Comparison of ENCODE assay signal across 4 cellular contexts in genomic region chr9:130989891-130990290, GRCh38.
TF ChIP-seq lines count a peak whose summit lies in the region.

No MANE protein-coding gene starts in this region.

TF ChIP-seq in SK-N-SH, 30 proteins besides CTCF, POLR2A, EP300 and RAD21:
- TF ChIP-seq, protein P1, sequence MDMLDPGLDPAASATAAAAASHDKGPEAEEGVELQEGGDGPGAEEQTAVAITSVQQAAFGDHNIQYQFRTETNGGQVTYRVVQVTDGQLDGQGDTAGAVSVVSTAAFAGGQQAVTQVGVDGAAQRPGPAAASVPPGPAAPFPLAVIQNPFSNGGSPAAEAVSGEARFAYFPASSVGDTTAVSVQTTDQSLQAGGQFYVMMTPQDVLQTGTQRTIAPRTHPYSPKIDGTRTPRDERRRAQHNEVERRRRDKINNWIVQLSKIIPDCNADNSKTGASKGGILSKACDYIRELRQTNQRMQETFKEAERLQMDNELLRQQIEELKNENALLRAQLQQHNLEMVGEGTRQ (IDR thresholded peaks at IDR 0.05; ENCODE audit: borderline replicate concordance, low read depth, low read length): no peak
- TF ChIP-seq MAX (IDR thresholded peaks at IDR 0.05; ENCODE audit: low read depth) (no peak), SIN3A (IDR thresholded peaks at IDR 0.05; ENCODE audit: borderline replicate concordance, low read depth, low read length) (no peak), EZH2phosphoT487 (IDR thresholded peaks at IDR 0.05; ENCODE audit: borderline replicate concordance, low read depth) (no peak), NRF1 (IDR thresholded peaks at IDR 0.05; ENCODE audit: low read depth, low read length) (no peak), RCOR1 (IDR thresholded peaks at IDR 0.05; ENCODE audit: low read length) (no peak), RFX5 (IDR thresholded peaks at IDR 0.05; ENCODE audit: low read length) (no peak), JUND (IDR thresholded peaks at IDR 0.05) (no peak), ELF1 (IDR thresholded peaks at IDR 0.05) (no peak), MXI1 (IDR thresholded peaks at IDR 0.05; ENCODE audit: low read depth, low read length) (no peak), GABPA (IDR thresholded peaks at IDR 0.05; ENCODE audit: low read depth) (no peak), FOXM1 (IDR thresholded peaks at IDR 0.05; ENCODE audit: low read depth) (no peak)
- TF ChIP-seq, protein P2, sequence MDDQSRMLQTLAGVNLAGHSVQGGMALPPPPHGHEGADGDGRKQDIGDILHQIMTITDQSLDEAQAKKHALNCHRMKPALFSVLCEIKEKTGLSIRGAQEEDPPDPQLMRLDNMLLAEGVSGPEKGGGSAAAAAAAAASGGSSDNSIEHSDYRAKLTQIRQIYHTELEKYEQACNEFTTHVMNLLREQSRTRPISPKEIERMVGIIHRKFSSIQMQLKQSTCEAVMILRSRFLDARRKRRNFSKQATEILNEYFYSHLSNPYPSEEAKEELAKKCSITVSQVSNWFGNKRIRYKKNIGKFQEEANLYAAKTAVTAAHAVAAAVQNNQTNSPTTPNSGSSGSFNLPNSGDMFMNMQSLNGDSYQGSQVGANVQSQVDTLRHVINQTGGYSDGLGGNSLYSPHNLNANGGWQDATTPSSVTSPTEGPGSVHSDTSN (IDR thresholded peaks at IDR 0.05): no peak

TF ChIP-seq in SK-N-SH treated with all-trans-retinoic acid at 6 μM for 48 hours, 23 proteins besides CTCF, POLR2A, EP300 and RAD21 (continues in another document):
- TF ChIP-seq ISL1 (CRISPR knock-in tag; IDR thresholded peaks at IDR 0.05) (no peak), CREB5 (CRISPR knock-in tag; IDR thresholded peaks at IDR 0.05; ENCODE audit: low read depth) (no peak), TOX (CRISPR knock-in tag; IDR thresholded peaks at IDR 0.05; ENCODE audit: borderline replicate concordance) (no peak), OSR1 (CRISPR knock-in tag; IDR thresholded peaks at IDR 0.05) (no peak), GLIS3 (CRISPR knock-in tag; IDR thresholded peaks at IDR 0.05) (no peak), BACH2 (CRISPR knock-in tag; IDR thresholded peaks at IDR 0.05; ENCODE audit: borderline replicate concordance) (no peak), CSRNP3 (CRISPR knock-in tag; IDR thresholded peaks at IDR 0.05) (no peak), TSHZ2 (CRISPR knock-in tag; IDR thresholded peaks at IDR 0.05) (no peak), ZNF70 (CRISPR knock-in tag; IDR thresholded peaks at IDR 0.05) (no peak), PPARA (CRISPR knock-in tag; IDR thresholded peaks at IDR 0.05; ENCODE audit: borderline replicate concordance) (no peak)

TF ChIP-seq in IMR-90, 13 proteins besides CTCF, POLR2A, EP300 and RAD21:
- no peak for TF ChIP-seq NFE2L2 (IDR thresholded peaks at IDR 0.05; ENCODE audit: low read depth, low read length)
- no peak for TF ChIP-seq SMC3 (IDR thresholded peaks at IDR 0.05; ENCODE audit: low read depth, low read length)
- TF ChIP-seq MXI1 (IDR thresholded peaks at IDR 0.05; ENCODE audit: borderline replicate concordance, low read depth, low read length): no peak
- TF ChIP-seq RFX5 (IDR thresholded peaks at IDR 0.05; ENCODE audit: low read depth, low read length): no peak
- TF ChIP-seq BHLHE40 (IDR thresholded peaks at IDR 0.05; ENCODE audit: low read depth, low read length): no peak
- TF ChIP-seq CEBPB (IDR thresholded peaks at IDR 0.05; ENCODE audit: low read depth, low read length): no peak
- no peak for TF ChIP-seq FOS (IDR thresholded peaks at IDR 0.05; ENCODE audit: low read depth, low read length)
- TF ChIP-seq MAZ (IDR thresholded peaks at IDR 0.05; ENCODE audit: borderline replicate concordance, low read depth, low read length): no peak
- TF ChIP-seq, protein P1 (IDR thresholded peaks at IDR 0.05; ENCODE audit: low read depth, low read length): no peak

TF ChIP-seq in H1, 55 proteins besides CTCF, POLR2A, EP300 and RAD21:
- TF ChIP-seq JUN (IDR thresholded peaks at IDR 0.05; ENCODE audit: low read depth, low read length): no peak
- no peak for TF ChIP-seq BRCA1 (IDR thresholded peaks at IDR 0.05; ENCODE audit: low read depth, low read length)
- TF ChIP-seq NRF1 (IDR thresholded peaks at IDR 0.05; ENCODE audit: low read depth, low read length): no peak
- no peak for TF ChIP-seq SP1 (IDR thresholded peaks at IDR 0.05; ENCODE audit: low read depth, low read length)
